In the genomic region with DNA sequence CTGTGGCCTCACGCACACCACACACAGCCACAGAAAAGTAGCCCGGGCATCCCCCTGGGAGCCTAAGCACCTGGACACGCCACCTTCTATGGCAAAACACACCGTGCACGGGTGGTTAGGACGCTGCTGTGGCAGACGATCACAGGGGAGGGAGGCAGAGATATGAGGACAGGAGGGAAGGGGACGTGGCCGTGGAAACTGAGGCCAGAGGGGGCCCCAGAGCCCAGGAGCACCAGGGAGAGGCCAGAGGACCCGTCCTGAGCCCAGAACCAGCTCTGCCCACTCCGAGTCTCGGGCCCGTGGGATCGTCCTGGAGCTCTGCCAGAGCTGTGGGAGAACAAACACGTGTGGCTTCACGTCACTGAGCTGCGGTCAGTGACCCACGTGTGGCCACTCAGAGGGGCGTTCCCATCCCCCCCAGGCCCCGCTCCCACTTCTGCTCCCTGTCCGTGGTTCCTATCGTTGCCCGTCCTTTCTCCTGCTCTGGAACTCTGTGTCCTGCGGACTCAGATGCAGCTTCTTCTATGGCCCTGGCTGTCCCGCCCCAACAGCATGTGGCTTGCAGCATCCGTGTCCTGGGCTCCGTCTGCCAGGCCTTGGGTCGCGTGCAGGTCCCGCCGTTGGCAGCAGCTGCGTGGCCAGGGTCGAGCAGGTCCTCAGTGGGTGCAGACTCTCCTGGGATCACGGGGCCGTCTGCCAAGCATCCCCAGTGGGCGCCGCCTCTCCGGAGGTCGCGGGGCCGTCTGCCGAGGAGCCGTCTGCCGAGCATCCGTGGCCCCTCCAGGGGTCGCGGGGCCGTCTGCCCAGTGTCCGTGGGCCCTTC, we compare ENCODE assay signal across 21 cellular contexts. TPM values are rescaled to one million over a fixed set of nuclear protein-coding genes. Genes with fewer than 3 reads are reported as not detected.
DNase-seq lines count a peak whose midpoint lies in the region; ATAC-seq, FAIRE-seq and TF ChIP-seq lines count a peak whose summit lies in the region.
"Had no signal": no experiment of that assay in that cellular context is flagged by ENCODE, and none has a peak within 500 bp of the region (broad histone marks: within the 10 kb centered on the region; RNA-seq: fewer than 3 reads in every experiment).

No MANE protein-coding gene starts in this region.

- H3K9ac ChIP-seq in Karpas-422 (ENCODE audit: low read length) (no peak overlapping the region), GM12878 (ENCODE audit: control insufficient read depth, insufficient read depth, low read length) (no peak overlapping the region)

- RAD21 ChIA-PET in GM12878 (lab: Charles Lee; ENCODE audit: unreplicated experiment) = interaction anchor here (0.8 to 3.1 kb wide), 6 partner anchors 42 to 269 kb away, joined by 3 to 20 read pairs (median 4); no protein-coding TSS in a partner anchor

- peak; percentile 65 for DNase-seq in activated CD4-positive, alpha-beta T cell treated with anti-CD3 and anti-CD28 coated beads, Interleukin-2, amount 10 ng/mL, durations not matched to agents 24 days and 14 days
- no peak for DNase-seq in activated CD4-positive, alpha-beta T cell treated with anti-CD3 and anti-CD28 coated beads, Interleukin-2, amount 50 U/mL, for 1 hour
- DNase-seq in Karpas-422 (peak; percentile 74), GM12878 (ENCODE audit: low read depth, low spot score) (no peak), sciatic nerve (ENCODE audit: low spot score) (no peak), ureter (ENCODE audit: low spot score) (no peak), PC-9 (no peak)
- DNase-seq: activated CD8-positive, alpha-beta memory T cell treated with anti-CD3 and anti-CD28 coated beads, Interleukin-2, amount 50 U/mL, for 48 hours; activated naive CD4-positive, alpha-beta T cell treated with anti-CD3 and anti-CD28 coated beads, Interleukin-2, amount 50 U/mL, for 16 hours; effector CD4-positive, alpha-beta T cell; KG1; NCI-H1417 treated with DMSO at 0.1 percent for 48 hours; NCI-H226; PC-3; SW 1271; upper lobe of right lung; WERI-Rb-1 had no signal

- no peaks in the 10 kb centered on the region for H3K9me3 ChIP-seq in Karpas-422 (ENCODE audit: low read length)
- H3K9me3 ChIP-seq in GM12878 (replicated peaks; ENCODE audit: control insufficient read depth, insufficient read depth, low read length) = no peaks in the 10 kb centered on the region
- H3K9me3 ChIP-seq in PC-9 (ENCODE audit: insufficient read depth, low read depth) = no peaks in the 10 kb centered on the region
- H3K9me3 ChIP-seq: ovary, upper lobe of right lung had no signal

- TF ChIP-seq POLR2A in GM12878 (IDR thresholded peaks at IDR 0.05; ENCODE audit: low read depth, low read length) = no peak

- H3F3A ChIP-seq in PC-9 (ENCODE audit: insufficient read depth, low read depth) = peaks cover 9% of the 10 kb centered on the region; the same call in 1 of the 2 replicates

- TF ChIP-seq CTCF in GM12878 (IDR thresholded peaks at IDR 0.05 in 2 of 3, conservative IDR thresholded peaks at IDR 0.05 in 1 of 3; ENCODE audit: control insufficient read depth in 2 of 3, extremely low read depth in 1 of 3, insufficient read depth in 1 of 3, low read depth in 3 of 3, low read length in 3 of 3) (no peak), PC-9 (conservative IDR thresholded peaks at IDR 0.05) (no peak)

- no peaks in the 10 kb centered on the region for H3K36me3 ChIP-seq in Karpas-422 (ENCODE audit: insufficient read depth, low read length)
- peaks cover 0 to 9% of the 10 kb centered on the region in 2 experiments; a peak in 2 of 4 replicates for H3K36me3 ChIP-seq in GM12878 (ENCODE audit: control insufficient read depth in 2 of 2, insufficient read depth in 2 of 2, low read length in 1 of 2)
- H3K36me3 ChIP-seq in PC-9 (ENCODE audit: low read depth) = no peaks in the 10 kb centered on the region
- H3K36me3 ChIP-seq: ovary, upper lobe of right lung, WERI-Rb-1 had no signal

- intact Hi-C loops in activated CD4-positive, alpha-beta T cell treated with anti-CD3 and anti-CD28 coated beads, Interleukin-2, amount 10 ng/mL, durations not matched to agents 24 days and 14 days (cut with micrococcal nuclease) = loop anchor here (5.0 kb wide), 1 partner anchor 160 kb away; no protein-coding TSS in a partner anchor
- intact Hi-C loops in GM12878 (cut with micrococcal nuclease; ENCODE audit: unreplicated experiment) = loop anchor here (10.0 kb wide), 1 partner anchor 157 kb away; no protein-coding TSS in a partner anchor
- intact Hi-C loops in sciatic nerve (cut with DNase I) = loop anchor here (5.0 kb wide), 1 partner anchor 45 kb away; a partner anchor contains a TSS
- intact Hi-C loops in PC-9 (cut with micrococcal nuclease; ENCODE audit: unreplicated experiment) = no loop called here

- H3K27me3 ChIP-seq in Karpas-422 (ENCODE audit: low read length) (no peaks in the 10 kb centered on the region), GM12878 (replicated peaks in 1 of 2; ENCODE audit: control insufficient read depth in 2 of 2, insufficient read depth in 2 of 2, low read length in 1 of 2) (no peaks in the 10 kb centered on the region), PC-9 (ENCODE audit: insufficient read depth, low read depth) (no peaks in the 10 kb centered on the region)
- H3K27me3 ChIP-seq: ovary, upper lobe of right lung had no signal

- in situ Hi-C loops in GM12878 (cut with MboI) = no loop called here

- H2AFZ ChIP-seq in Karpas-422 (ENCODE audit: low read length) (no peak overlapping the region), GM12878 (ENCODE audit: control insufficient read depth, low read depth, low read length) (no peak overlapping the region), PC-9 (no peak overlapping the region)

- no peak for TF ChIP-seq EP300 in GM12878 (IDR thresholded peaks at IDR 0.05; ENCODE audit: borderline replicate concordance in 1 of 2, control insufficient read depth in 1 of 2, low read depth in 2 of 2, low read length in 2 of 2)

- H4K20me1 ChIP-seq in Karpas-422 (ENCODE audit: insufficient read depth, low read depth, low read length) (0 out of 2 replicates have a peak, but pooled peaks cover 7% of the 10 kb centered on the region), GM12878 (ENCODE audit: control insufficient read depth, insufficient read depth) (no peaks in the 10 kb centered on the region), PC-9 (ENCODE audit: insufficient read depth) (no peaks in the 10 kb centered on the region)

- no peak overlapping the region for H3K4me3 Mint-ChIP-seq in activated CD4-positive, alpha-beta T cell treated with anti-CD3 and anti-CD28 coated beads, Interleukin-2, amount 10 ng/mL, durations not matched to agents 24 days and 14 days

- H3K27ac ChIP-seq in Karpas-422 (ENCODE audit: low read length) = no peak overlapping the region
- H3K27ac ChIP-seq in GM12878 (ENCODE audit: control insufficient read depth, insufficient read depth) = no peak overlapping the region
- no peak overlapping the region for H3K27ac ChIP-seq in PC-9
- H3K27ac ChIP-seq: ovary, upper lobe of right lung, WERI-Rb-1 had no signal

- H3K36me3 Mint-ChIP-seq in activated CD4-positive, alpha-beta T cell treated with anti-CD3 and anti-CD28 coated beads, Interleukin-2, amount 10 ng/mL, durations not matched to agents 24 days and 14 days (ENCODE audit: low read depth) = peaks cover 4% of the 10 kb centered on the region

- 53% methylated on average over 41 of the region's 49 CpGs for WGBS in GM12878 (ENCODE audit: insufficient coverage, insufficient replicate concordance, low lambda C conversion rate, missing lambda C conversion rate)

- H3K79me2 ChIP-seq in Karpas-422 (ENCODE audit: low read length) (no peaks in the 10 kb centered on the region), GM12878 (ENCODE audit: control insufficient read depth, insufficient read depth, low read length) (no peaks in the 10 kb centered on the region; the same call in none of the 2 replicates), PC-9 (ENCODE audit: low read depth) (no peaks in the 10 kb centered on the region)

- no peaks in the 10 kb centered on the region for H3K9me2 ChIP-seq in Karpas-422 (replicated peaks; ENCODE audit: insufficient read depth, low read length)
- no peaks in the 10 kb centered on the region for H3K9me2 ChIP-seq in PC-9 (ENCODE audit: insufficient read depth)

- FAIRE-seq in GM12878 (lab: Jason Lieb, UNC) = no peak
- FAIRE-seq: D721Med had no signal

- no peak for TF ChIP-seq RAD21 in GM12878 (IDR thresholded peaks at IDR 0.05; ENCODE audit: insufficient read depth, low read depth, low read length)

- H3K27me3 Mint-ChIP-seq in activated CD4-positive, alpha-beta T cell treated with anti-CD3 and anti-CD28 coated beads, Interleukin-2, amount 10 ng/mL, durations not matched to agents 24 days and 14 days = peaks cover 2% of the 10 kb centered on the region

- H3K9me3 Mint-ChIP-seq in activated CD4-positive, alpha-beta T cell treated with anti-CD3 and anti-CD28 coated beads, Interleukin-2, amount 10 ng/mL, durations not matched to agents 24 days and 14 days = no peaks in the 10 kb centered on the region

- H3K4me1 ChIP-seq in Karpas-422 (ENCODE audit: low read length) (peaks cover 16% of the 10 kb centered on the region), GM12878 (ENCODE audit: control insufficient read depth, insufficient read depth, low read length) (peaks cover 16% of the 10 kb centered on the region), PC-9 (replicated peaks; ENCODE audit: insufficient read depth) (no peaks in the 10 kb centered on the region)

- H3K4me1 Mint-ChIP-seq in activated CD4-positive, alpha-beta T cell treated with anti-CD3 and anti-CD28 coated beads, Interleukin-2, amount 10 ng/mL, durations not matched to agents 24 days and 14 days = peaks cover 7% of the 10 kb centered on the region

- no peak overlapping the region for H3K27ac Mint-ChIP-seq in activated CD4-positive, alpha-beta T cell treated with anti-CD3 and anti-CD28 coated beads, Interleukin-2, amount 10 ng/mL, durations not matched to agents 24 days and 14 days

- ATAC-seq in GM12878 (no peak), sciatic nerve (peak; percentile 3), HG03095 (IDR thresholded peaks at IDR 0.05; ENCODE audit: unreplicated experiment) (no peak)
- ATAC-seq: left colon, PC-3, upper lobe of right lung had no signal

- H3K4me2 ChIP-seq in Karpas-422 (ENCODE audit: low read depth, low read length, poor library complexity, severe bottlenecking) = no peak overlapping the region
- no peak overlapping the region for H3K4me2 ChIP-seq in GM12878 (ENCODE audit: control insufficient read depth, insufficient read depth)
- H3K4me2 ChIP-seq in PC-9 = no peak overlapping the region

- SMC1A ChIA-PET in GM12878 (lab: Charles Lee; ENCODE audit: uncharacterized antibody, unreplicated experiment) = interaction anchor here (1.3 to 4.2 kb wide), 3 partner anchors 15 to 49 kb away, joined by 6 to 31 read pairs (median 16); a partner anchor contains a TSS

- POLR2A ChIA-PET in GM12878 (lab: Charles Lee) (interaction anchor here (0.6 kb wide), 1 partner anchor 23 kb away, joined by 3 read pairs; no protein-coding TSS in a partner anchor), PC-9 (lab: Charles Lee; ENCODE audit: unreplicated experiment) (no interaction called here)

- H3K4me3 ChIP-seq in Karpas-422 (ENCODE audit: low read length) = no peak overlapping the region
- no peak overlapping the region for H3K4me3 ChIP-seq in GM12878
- H3K4me3 ChIP-seq in PC-9 = no peak overlapping the region
- H3K4me3 ChIP-seq: ovary, upper lobe of right lung had no signal

- BruUV-seq in GM12878 (replicated peaks; lab: Mats Ljungman, UMichigan) (no TSS peak), PC-9 (replicated peaks; lab: Mats Ljungman, UMichigan) (no TSS peak)

- CTCF ChIA-PET in GM12878 (lab: Yijun Ruan, JAX) = interaction anchor here (0.9 to 3.9 kb wide), 9 partner anchors 15 to 268 kb away, joined by 3 to 20 read pairs (median 5); no protein-coding TSS in a partner anchor
- CTCF ChIA-PET in PC-9 (lab: Charles Lee) = no interaction called here

RNA-seq across cellular contexts. Expression of a gene that starts 31.0 kb away (rescaled TPM):
- total RNA-seq in activated CD4-positive, alpha-beta T cell treated with anti-CD3 and anti-CD28 coated beads, Interleukin-2, amount 10 ng/mL, durations not matched to agents 24 days and 14 days = 35.8 and 41.0 TPM in 2 replicates
- total RNA-seq in Karpas-422 (2014; rRNA removed; shearing (Covaris generic); ENCODE audit: low replicate concordance) = 16.2 and 33.3 TPM in 2 replicates
- total RNA-seq in GM12878 (2013; cell fraction: nucleolus; rRNA removed) = 17.2 and 17.8 TPM in 2 replicates
- total RNA-seq in GM12878 (2014; rRNA removed) (42.9 and 53.6 TPM in 2 replicates), GM12878 (2014; rRNA removed; fragmentation: Illumina TruSeq; extraction: Trizol) (12.0 and 16.1 TPM in 2 replicates), GM12878 (2021) (40.7 and 42.1 TPM in 2 replicates), sciatic nerve (25.4 TPM), ureter (43.4 TPM), PC-9 (2021) (120 and 166 TPM in 2 replicates)
- 18.4 TPM for polyA plus RNA-seq in GM12878 (2011; ENCODE audit: low read depth)
- polyA plus RNA-seq in GM12878 (2011; rRNA removed) (17.6 and 25.9 TPM in 2 replicates), GM12878 (2014; fragmentation: Illumina TruSeq; extraction: Trizol) (4.4 and 14.0 TPM in 2 replicates), GM12878 (2014; fragmentation: Nextera tagmentation; extraction: Ambion mirVana) (1 to 10 TPM in 1 of 2 experiments, under 1 TPM in 1; 0.66 to 2.3 TPM), GM12878 (2014; rRNA removed) (69.0 and 76.0 TPM in 2 replicates), GM12878 (2016; fragmentation: Nextera tagmentation; extraction: Ambion mirVana) (10 to 100 TPM; 68.9 to 73.8 TPM)
- polyA plus RNA-seq in GM12878 (2011; cell fraction: cytosol; rRNA removed) = 37.7 and 58.5 TPM in 2 replicates
- polyA plus RNA-seq in GM12878 (2011; cell fraction: nucleus; rRNA removed) = 78.1 and 98.0 TPM in 2 replicates
- 31.9 and 33.0 TPM in 2 replicates for polyA plus RNA-seq in GM12878 (2012)
- 4.9 and 14.2 TPM in 2 replicates for polyA minus RNA-seq in GM12878 (2011; rRNA and poly(A)+ RNA removed)
- polyA minus RNA-seq in GM12878 (2011; cell fraction: cytosol; rRNA and poly(A)+ RNA removed) = 4.7 and 9.1 TPM in 2 replicates
- polyA minus RNA-seq in GM12878 (2011; cell fraction: nucleus; rRNA and poly(A)+ RNA removed) = 9.3 and 12.3 TPM in 2 replicates

RNA-seq across cellular contexts. Expression of a gene that starts 47.1 kb away (rescaled TPM):
- 65.9 and 70.2 TPM in 2 replicates for total RNA-seq in activated CD4-positive, alpha-beta T cell treated with anti-CD3 and anti-CD28 coated beads, Interleukin-2, amount 10 ng/mL, durations not matched to agents 24 days and 14 days
- total RNA-seq in Karpas-422 (2014; rRNA removed; shearing (Covaris generic); ENCODE audit: low replicate concordance) = not detected in 2 replicates
- total RNA-seq in GM12878 (2013; cell fraction: nucleolus; rRNA removed) = 23.8 and 32.2 TPM in 2 replicates
- total RNA-seq in GM12878 (2014; rRNA removed) = 34.0 and 44.2 TPM in 2 replicates
- total RNA-seq in GM12878 (2014; rRNA removed; fragmentation: Illumina TruSeq; extraction: Trizol) = 15.8 and 17.9 TPM in 2 replicates
- total RNA-seq in GM12878 (2021) = 38.7 and 42.3 TPM in 2 replicates
- polyA plus RNA-seq in GM12878 (2011; ENCODE audit: low read depth) = 3.9 TPM
- polyA plus RNA-seq in GM12878 (2011; rRNA removed) = 16.6 and 22.5 TPM in 2 replicates
- 30.5 and 44.3 TPM in 2 replicates for polyA plus RNA-seq in GM12878 (2011; cell fraction: cytosol; rRNA removed)
- polyA plus RNA-seq in GM12878 (2011; cell fraction: nucleus; rRNA removed) = 55.5 and 64.6 TPM in 2 replicates
- polyA plus RNA-seq in GM12878 (2012) = 17.1 and 19.8 TPM in 2 replicates
- 8.0 and 22.0 TPM in 2 replicates for polyA plus RNA-seq in GM12878 (2014; fragmentation: Illumina TruSeq; extraction: Trizol)
- polyA plus RNA-seq in GM12878 (2014; fragmentation: Nextera tagmentation; extraction: Ambion mirVana) = under 1 TPM in 1 of 2 experiments, not detected in 1; 0.22 TPM
- 28.9 and 35.5 TPM in 2 replicates for polyA plus RNA-seq in GM12878 (2014; rRNA removed)
- 10 to 100 TPM in 1 of 2 experiments, 1 to 10 TPM in 1; 6.7 to 12.7 TPM for polyA plus RNA-seq in GM12878 (2016; fragmentation: Nextera tagmentation; extraction: Ambion mirVana)
- polyA minus RNA-seq in GM12878 (2011; rRNA and poly(A)+ RNA removed) = 15.7 and 37.9 TPM in 2 replicates
- 22.1 and 25.5 TPM in 2 replicates for polyA minus RNA-seq in GM12878 (2011; cell fraction: cytosol; rRNA and poly(A)+ RNA removed)
- 14.0 and 35.4 TPM in 2 replicates for polyA minus RNA-seq in GM12878 (2011; cell fraction: nucleus; rRNA and poly(A)+ RNA removed)
- 42.8 TPM for total RNA-seq in sciatic nerve
- total RNA-seq in ureter = 20.6 TPM
- 73.9 and 102 TPM in 2 replicates for total RNA-seq in PC-9 (2021)

Comparison
In these comparisons a context has a peak if more than half of its experiments do, and no peak if none do; other contexts are left out.
1. DNase-seq: peak in activated CD4-positive, alpha-beta T cell treated with anti-CD3 and anti-CD28 coated beads, Interleukin-2, amount 10 ng/mL, durations not matched to agents 24 days and 14 days (single experiment) and Karpas-422 (single experiment); none in activated CD4-positive, alpha-beta T cell treated with anti-CD3 and anti-CD28 coated beads, Interleukin-2, amount 50 U/mL, for 1 hour (single experiment), GM12878 (single experiment), sciatic nerve (single experiment), ureter (single experiment) and PC-9 (0 of 2).
2. RNA of a gene that starts 47.1 kb away (total RNA-seq): 73.9 to 102 TPM in PC-9, 65.9 to 70.2 TPM in activated CD4-positive, alpha-beta T cell treated with anti-CD3 and anti-CD28 coated beads, Interleukin-2, amount 10 ng/mL, durations not matched to agents 24 days and 14 days, 42.8 TPM in sciatic nerve (single experiment), 15.8 to 44.2 TPM in GM12878 and 20.6 TPM in ureter (single experiment); not detected in Karpas-422; every median in the first group is over 10 times any median in the second.